ENCODE assay signal across 25 cellular contexts in the genomic region with DNA sequence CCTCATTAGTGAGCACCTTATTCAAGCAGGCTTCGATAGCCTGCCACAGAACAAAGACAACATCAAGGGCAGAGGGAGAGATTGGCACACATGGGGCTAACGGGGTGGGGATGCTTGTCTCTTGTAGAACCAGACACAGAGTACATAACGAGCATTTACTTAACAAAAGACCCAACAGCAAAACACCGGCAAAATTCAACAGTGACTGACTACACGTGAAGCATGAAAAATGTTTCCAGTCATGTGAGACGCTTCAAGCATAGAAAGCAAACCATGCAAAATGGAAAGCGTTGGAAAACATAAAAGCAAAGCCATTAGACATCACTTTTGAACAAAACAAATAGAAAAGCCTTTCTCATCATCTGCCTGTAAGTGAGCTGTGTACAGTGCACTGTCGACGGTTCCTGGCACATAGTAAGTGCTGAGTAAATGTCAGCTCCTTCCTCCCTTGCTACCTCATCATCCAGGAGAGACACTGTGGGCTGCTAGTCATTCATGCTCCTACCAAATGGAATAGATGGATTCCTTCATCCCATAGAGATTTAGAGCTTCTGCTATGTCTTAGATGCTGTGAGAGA.
DNase-seq lines count a peak whose midpoint lies in the region; ATAC-seq, FAIRE-seq and TF ChIP-seq lines count a peak whose summit lies in the region.
"Had no signal": no experiment of that assay in that cellular context is flagged by ENCODE, and none has a peak within 500 bp of the region (broad histone marks: within the 10 kb centered on the region; RNA-seq: fewer than 3 reads in every experiment).

No MANE protein-coding gene starts in this region.

- H3K4me3 ChIP-seq in endocrine pancreas (ENCODE audit: control insufficient read depth, insufficient read depth, low read length) = peak overlapping the region; percentile 27
- H3K4me3 ChIP-seq in stomach = no peak overlapping the region
- H3K4me3 ChIP-seq: BLaER1, lung, SK-N-MC, skin epidermis had no signal

- H3K36me3 ChIP-seq in endocrine pancreas (ENCODE audit: control insufficient read depth, insufficient read depth, low read length) (no peaks in the 10 kb centered on the region), stomach (no peaks in the 10 kb centered on the region)
- H3K36me3 ChIP-seq: BLaER1, neutrophil had no signal

- H3K27ac ChIP-seq in stomach = no peak overlapping the region
- H3K27ac ChIP-seq: BLaER1, neutrophil, SK-N-MC, skin epidermis had no signal

- H3K4me1 ChIP-seq in endocrine pancreas (ENCODE audit: control insufficient read depth, insufficient read depth, low read length) = peaks cover 5% of the 10 kb centered on the region
- no peaks in the 10 kb centered on the region for H3K4me1 ChIP-seq in stomach
- H3K4me1 ChIP-seq: BLaER1, Caco-2 had no signal

- 35 to 47% (median 45%) methylated on average over 9 of the region's 9 CpGs for WGBS in stomach, 5 donors

- no peak overlapping the region for H3K9ac ChIP-seq in endocrine pancreas (ENCODE audit: control insufficient read depth, insufficient read depth, low read length)
- H3K9ac ChIP-seq: BLaER1 had no signal

- intact Hi-C loops in stomach (cut with DNase I; ENCODE audit: low total_unique reads) = no loop called here

- no peak for TF ChIP-seq EP300 in stomach (IDR thresholded peaks at IDR 0.05)

- H3K27me3 ChIP-seq in endocrine pancreas (ENCODE audit: control insufficient read depth, insufficient read depth, low read length) (no peaks in the 10 kb centered on the region), stomach (no peaks in the 10 kb centered on the region)
- H3K27me3 ChIP-seq: BLaER1, neutrophil had no signal

- DNase-seq in DMS53 (lab: John Stamatoyannopoulos, UW) (peak; percentile 93), NCI-H187 (lab: John Stamatoyannopoulos, UW) (peak; percentile 92 to 95), NCI-H345 (lab: John Stamatoyannopoulos, UW) (peak; percentile 99), GM12891 (ENCODE audit: insufficient read length, low spot score) (no peak), stomach (no peak)
- DNase-seq: activated CD4-positive, alpha-beta T cell treated with anti-CD3 and anti-CD28 coated beads for 1 hour; activated CD8-positive, alpha-beta T cell treated with anti-CD3 and anti-CD28 coated beads, Interleukin-2, amount 10 ng/mL, durations not matched to agents 7 days and 5 days; activated effector memory CD4-positive, alpha-beta T cell treated with Interleukin-2 at 50 U/mL for 16 hours; activated naive CD8-positive, alpha-beta T cell treated with anti-CD3 and anti-CD28 coated beads for 36 hours; activated T-cell treated with anti-CD3 and anti-CD28 coated beads for 4 hours; Caco-2; cerebellar nuclear complex; EL; kidney glomerular epithelial cell; NCI-H524; RPMI8226; stimulated activated CD4-positive, alpha-beta T cell treated with anti-CD3 and anti-CD28 coated beads, Interleukin-2, amount 100 ng/mL, for 24 hours had no signal

- ATAC-seq in GM18519 (IDR thresholded peaks at IDR 0.05; ENCODE audit: low FRiP score, unreplicated experiment) = no peak
- ATAC-seq: activated CD8-positive, alpha-beta T cell treated with anti-CD3 and anti-CD28 coated beads, Interleukin-2, amount 10 ng/mL, durations not matched to agents 7 days and 5 days; HCT116 had no signal

- TF ChIP-seq POLR2A in GM12891 (IDR thresholded peaks at IDR 0.05; ENCODE audit: low read depth, low read length) (no peak), stomach (IDR thresholded peaks at IDR 0.05) (no peak)

- FAIRE-seq in GM12891 (lab: Jason Lieb, UNC) = no peak

- TF ChIP-seq CTCF in stomach (IDR thresholded peaks at IDR 0.05) = no peak

- H3K9me3 ChIP-seq in endocrine pancreas (ENCODE audit: control insufficient read depth, low read length) (no peaks in the 10 kb centered on the region), stomach (no peaks in the 10 kb centered on the region)
- H3K9me3 ChIP-seq: BLaER1, Caco-2, neutrophil had no signal

TF ChIP-seq in GM12891, 5 proteins besides CTCF, POLR2A, EP300 and RAD21:
- TF ChIP-seq POU2F2 (IDR thresholded peaks at IDR 0.05; ENCODE audit: low read depth, low read length) (no peak), TAF1 (IDR thresholded peaks at IDR 0.05; ENCODE audit: low read depth, low read length) (no peak), PAX5 (IDR thresholded peaks at IDR 0.05; ENCODE audit: insufficient read depth, low read length, severe bottlenecking) (no peak), SPI1 (IDR thresholded peaks at IDR 0.05; ENCODE audit: low read depth, low read length) (no peak), POLR2AphosphoS5 (IDR thresholded peaks at IDR 0.05; ENCODE audit: low read depth, low read length) (no peak)

Comparison
In these comparisons a context has a peak if more than half of its experiments do, and no peak if none do; other contexts are left out.
1. DNase-seq: peak in DMS53 (single experiment), NCI-H187 (2 of 2) and NCI-H345 (single experiment); none in GM12891 (single experiment) and stomach (single experiment).